In genomic region chr14:31937730-31938346, GRCh38 we compare ENCODE assay signal across 8 cellular contexts.
DNase-seq lines count a peak whose midpoint lies in the region; ATAC-seq, FAIRE-seq and TF ChIP-seq lines count a peak whose summit lies in the region.
"Had no signal": no experiment of that assay in that cellular context is flagged by ENCODE, and none has a peak within 500 bp of the region (broad histone marks: within the 10 kb centered on the region; RNA-seq: fewer than 3 reads in every experiment).

No MANE protein-coding gene starts in this region.

- ATAC-seq in GM18909 (IDR thresholded peaks at IDR 0.05; ENCODE audit: poor library complexity, unreplicated experiment): peak; percentile 100
- ATAC-seq in HG03025 (IDR thresholded peaks at IDR 0.05; ENCODE audit: low FRiP score, unreplicated experiment): peak; percentile 91

- no peaks in the 10 kb centered on the region for H3K36me3 Mint-ChIP-seq in activated naive CD8-positive, alpha-beta T cell treated with anti-CD3 and anti-CD28 coated beads for 36 hours

- peaks cover 8% of the 10 kb centered on the region for H3K4me1 Mint-ChIP-seq in activated naive CD8-positive, alpha-beta T cell treated with anti-CD3 and anti-CD28 coated beads for 36 hours

- no peaks in the 10 kb centered on the region for H3K9me3 Mint-ChIP-seq in activated naive CD8-positive, alpha-beta T cell treated with anti-CD3 and anti-CD28 coated beads for 36 hours
- H3K9me3 Mint-ChIP-seq: central memory CD8-positive, alpha-beta T cell had no signal

- no peak for TF ChIP-seq CTCF in D721Med (IDR thresholded peaks at IDR 0.05; ENCODE audit: insufficient read depth, missing control alignments)

- no peak for FAIRE-seq in D721Med (lab: Jason Lieb, UNC)

- no peaks in the 10 kb centered on the region for H3K27me3 Mint-ChIP-seq in activated naive CD8-positive, alpha-beta T cell treated with anti-CD3 and anti-CD28 coated beads for 36 hours

- H3K27ac Mint-ChIP-seq in activated naive CD8-positive, alpha-beta T cell treated with anti-CD3 and anti-CD28 coated beads for 36 hours: peak overlapping the region; percentile 22

- DNase-seq in SHP77 (lab: John Stamatoyannopoulos, UW) (peak; percentile 43 to 71), kidney tubule cell (ENCODE audit: low spot score) (peak; percentile 99), D721Med (ENCODE audit: insufficient read length, low spot score) (no peak)
- DNase-seq in activated naive CD8-positive, alpha-beta T cell treated with anti-CD3 and anti-CD28 coated beads for 36 hours: peak; percentile 72
- peak; percentile 26 to 36 for DNase-seq in stimulated activated CD8-positive, alpha-beta memory T cell treated with anti-CD3 and anti-CD28 coated beads, Interleukin-4, amount 100 ng/mL, for 4 hours (ENCODE audit: low read depth in 2 of 2, low spot score in 1 of 2)

- no peak overlapping the region for H3K4me3 Mint-ChIP-seq in activated naive CD8-positive, alpha-beta T cell treated with anti-CD3 and anti-CD28 coated beads for 36 hours
- H3K4me3 Mint-ChIP-seq: central memory CD8-positive, alpha-beta T cell had no signal
